ENCODE assay signal across 17 cellular contexts in genomic region chr5:32320576-32320975, GRCh38.
"Had no signal": no experiment of that assay in that cellular context is flagged by ENCODE, and none has a peak within 500 bp of the region (broad histone marks: within the 10 kb centered on the region; RNA-seq: fewer than 3 reads in every experiment).

No MANE protein-coding gene starts in this region.

- FAIRE-seq: small intestine had no signal

- H3K4me3 Mint-ChIP-seq: dendritic cell treated with granulocyte-macrophage colony-stimulating factor and Interleukin-4, amounts not matched to agents 40 ng/mL and 50 ng/mL, for 4 days; effector memory CD8-positive, alpha-beta T cell; naive thymus-derived CD8-positive, alpha-beta T cell had no signal

- H3K27ac ChIP-seq: epithelial cell of prostate, heart left ventricle, ovary, right atrium auricular region, tibial artery, upper lobe of right lung had no signal

- DNase-seq: effector memory CD8-positive, alpha-beta T cell; foreskin melanocyte; heart left ventricle; hippocampal formation; mammary epithelial cell; mucosa of descending colon; naive thymus-derived CD8-positive, alpha-beta T cell; nucleus accumbens; ovary; small intestine; stimulated activated CD4-positive, alpha-beta T cell treated with anti-CD3 and anti-CD28 coated beads, Interleukin-12 subunit alpha, Interleukin-12 subunit beta, amount 100 ng/mL, for 4 hours; stimulated activated naive CD4-positive, alpha-beta T cell; tibial artery; upper lobe of right lung had no signal

- H3K4me1 ChIP-seq: right atrium auricular region, tibial artery had no signal

- H3K4me3 ChIP-seq: heart left ventricle, mucosa of descending colon, ovary, right atrium auricular region, tibial artery, upper lobe of right lung had no signal

- H3K27me3 ChIP-seq: heart left ventricle, ovary, right atrium auricular region, tibial artery, upper lobe of right lung had no signal

- H3K27ac Mint-ChIP-seq: dendritic cell treated with granulocyte-macrophage colony-stimulating factor and Interleukin-4, amounts not matched to agents 40 ng/mL and 50 ng/mL, for 4 days; effector memory CD8-positive, alpha-beta T cell; naive thymus-derived CD8-positive, alpha-beta T cell had no signal

- H3K9me3 ChIP-seq: ovary, right atrium auricular region, tibial artery, upper lobe of right lung had no signal

- H3K36me3 ChIP-seq: heart left ventricle, ovary, right atrium auricular region, tibial artery, upper lobe of right lung had no signal

- H3K4me1 Mint-ChIP-seq: naive thymus-derived CD8-positive, alpha-beta T cell had no signal

- H3K27me3 Mint-ChIP-seq: dendritic cell treated with granulocyte-macrophage colony-stimulating factor and Interleukin-4, amounts not matched to agents 40 ng/mL and 50 ng/mL, for 4 days; effector memory CD8-positive, alpha-beta T cell had no signal
